In the genomic region with DNA sequence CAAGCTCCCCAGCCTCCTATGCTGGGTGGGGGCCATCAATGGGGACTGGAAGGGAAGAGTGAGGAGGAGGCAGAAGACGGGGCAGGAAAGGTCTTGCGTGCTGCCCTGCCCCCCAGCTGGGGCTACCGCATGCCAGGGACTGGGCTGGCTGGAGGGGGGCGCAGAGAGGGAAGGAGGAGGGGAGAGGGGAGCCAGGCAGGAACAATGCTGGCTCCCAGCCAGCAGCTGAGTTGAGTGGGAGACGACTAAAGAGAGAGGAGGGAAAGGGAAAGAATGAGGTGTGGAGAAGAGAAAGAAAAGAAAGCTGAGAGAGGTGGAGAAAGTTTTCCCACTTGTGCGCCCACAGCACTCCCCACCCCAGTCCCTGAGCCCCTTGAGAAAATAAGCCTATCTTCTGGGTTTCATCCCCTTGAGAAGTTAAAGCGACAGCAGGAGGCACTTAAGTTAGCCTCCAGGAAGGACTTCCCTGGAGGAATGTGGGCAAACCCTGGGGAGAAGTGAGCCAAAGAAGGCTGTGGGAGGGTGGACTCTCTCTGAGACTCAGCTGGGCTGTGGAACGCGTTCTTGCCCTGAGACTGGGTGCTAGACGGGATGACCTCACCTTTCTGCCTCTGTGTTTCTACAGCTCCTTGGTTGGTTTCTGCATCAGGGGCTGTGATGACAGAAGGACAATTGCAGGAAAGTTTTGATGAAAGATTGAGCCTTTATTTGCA, we compare ENCODE assay signal across 11 cellular contexts. TPM values are rescaled to one million over a fixed set of nuclear protein-coding genes. Genes with fewer than 3 reads are reported as not detected.
DNase-seq lines count a peak whose midpoint lies in the region; ATAC-seq and TF ChIP-seq lines count a peak whose summit lies in the region.
"Had no signal": no experiment of that assay in that cellular context is flagged by ENCODE, and none has a peak within 500 bp of the region (broad histone marks: within the 10 kb centered on the region; RNA-seq: fewer than 3 reads in every experiment).

No MANE protein-coding gene starts in this region.

- H3F3A ChIP-seq in smooth muscle cell (ENCODE audit: low read depth) = peaks cover 10% of the 10 kb centered on the region

- H3K27ac Mint-ChIP-seq in activated CD8-positive, alpha-beta memory T cell treated with anti-CD3 and anti-CD28 coated beads, Interleukin-2, amount 10 ng/mL, durations not matched to agents 7 days and 5 days = no peak overlapping the region
- H3K27ac Mint-ChIP-seq: activated naive CD4-positive, alpha-beta T cell treated with anti-CD3 and anti-CD28 coated beads, Interleukin-2, amount 50 U/mL, for 72 hours had no signal

- no peaks in the 10 kb centered on the region for H3K27me3 ChIP-seq in smooth muscle cell (ENCODE audit: low read depth)

- H3K4me1 Mint-ChIP-seq in activated CD8-positive, alpha-beta memory T cell treated with anti-CD3 and anti-CD28 coated beads, Interleukin-2, amount 10 ng/mL, durations not matched to agents 7 days and 5 days = peaks cover 22% of the 10 kb centered on the region

- peak overlapping the region; percentile 85 for H3K4me2 ChIP-seq in smooth muscle cell

- H3K27ac ChIP-seq in SK-N-MC (no peak overlapping the region), smooth muscle cell (ENCODE audit: low read depth) (no peak overlapping the region)
- H3K27ac ChIP-seq: gastroesophageal sphincter had no signal

- peaks cover 46% of the 10 kb centered on the region for H3K4me1 ChIP-seq in smooth muscle cell (ENCODE audit: low read depth)

- ATAC-seq in activated CD8-positive, alpha-beta memory T cell treated with anti-CD3 and anti-CD28 coated beads, Interleukin-2, amount 10 ng/mL, durations not matched to agents 7 days and 5 days = peak; percentile 3

- H2AFZ ChIP-seq in smooth muscle cell (ENCODE audit: low read depth) = peak overlapping the region; percentile 90

- no peaks in the 10 kb centered on the region for H3K9me3 Mint-ChIP-seq in activated CD8-positive, alpha-beta memory T cell treated with anti-CD3 and anti-CD28 coated beads, Interleukin-2, amount 10 ng/mL, durations not matched to agents 7 days and 5 days (ENCODE audit: low read depth)
- H3K9me3 Mint-ChIP-seq: activated naive CD4-positive, alpha-beta T cell treated with anti-CD3 and anti-CD28 coated beads, Interleukin-2, amount 50 U/mL, for 72 hours; naive B cell had no signal

- H4K20me1 ChIP-seq in smooth muscle cell (ENCODE audit: low read depth) = no peaks in the 10 kb centered on the region

- H3K9ac ChIP-seq in SK-N-MC (ENCODE audit: insufficient read length) (no peak overlapping the region), smooth muscle cell (ENCODE audit: low read depth) (no peak overlapping the region)

- H3K4me3 Mint-ChIP-seq in activated CD8-positive, alpha-beta memory T cell treated with anti-CD3 and anti-CD28 coated beads, Interleukin-2, amount 10 ng/mL, durations not matched to agents 7 days and 5 days = no peak overlapping the region

- no peaks in the 10 kb centered on the region for H3K36me3 Mint-ChIP-seq in activated CD8-positive, alpha-beta memory T cell treated with anti-CD3 and anti-CD28 coated beads, Interleukin-2, amount 10 ng/mL, durations not matched to agents 7 days and 5 days
- H3K36me3 Mint-ChIP-seq: activated naive CD4-positive, alpha-beta T cell treated with anti-CD3 and anti-CD28 coated beads, Interleukin-2, amount 50 U/mL, for 72 hours had no signal

- WGBS in smooth muscle cell (ENCODE audit: low lambda C conversion rate) = 33% methylated on average over 9 of the region's 10 CpGs

- H3K4me3 ChIP-seq in SK-N-MC (peak overlapping the region; percentile 71), smooth muscle cell (peak overlapping the region; percentile 43)

- TF ChIP-seq CTCF in smooth muscle cell (IDR thresholded peaks at IDR 0.05; ENCODE audit: borderline replicate concordance, insufficient read depth, poor library complexity, severe bottlenecking) = no peak

- H3K79me2 ChIP-seq in smooth muscle cell (ENCODE audit: low read depth) = no peaks in the 10 kb centered on the region

- DNase-seq in activated CD8-positive, alpha-beta memory T cell treated with anti-CD3 and anti-CD28 coated beads, Interleukin-2, amount 10 ng/mL, durations not matched to agents 7 days and 5 days = no peak
- DNase-seq in activated CD8-positive, alpha-beta memory T cell treated with anti-CD3 and anti-CD28 coated beads, Interleukin-2, amount 50 U/mL, for 4 hours = no peak
- DNase-seq in SK-N-MC (ENCODE audit: low read depth, low spot score) = no peak
- DNase-seq in glomerular visceral epithelial cell (ENCODE audit: extremely low spot score) = peak; percentile 34
- no peak for DNase-seq in smooth muscle cell (lab: John Stamatoyannopoulos, UW; ENCODE audit: unreplicated experiment)
- no peak for DNase-seq in stimulated activated CD8-positive, alpha-beta memory T cell treated with anti-CD3 and anti-CD28 coated beads, Interleukin-4, amount 100 ng/mL, for 48 hours
- no peak for DNase-seq in ureter (ENCODE audit: low spot score)
- DNase-seq in cortex of kidney (lab: John Stamatoyannopoulos, UW) = no peak

- H3K27me3 Mint-ChIP-seq in activated CD8-positive, alpha-beta memory T cell treated with anti-CD3 and anti-CD28 coated beads, Interleukin-2, amount 10 ng/mL, durations not matched to agents 7 days and 5 days = peaks cover 59% of the 10 kb centered on the region

- CTCF ChIA-PET in activated CD8-positive, alpha-beta memory T cell treated with anti-CD3 and anti-CD28 coated beads, Interleukin-2, amount 10 ng/mL, durations not matched to agents 7 days and 5 days (lab: Charles Lee) = interaction anchor here (0.6 to 13.4 kb wide), 51 partner anchors 13 to 305 kb away, joined by 3 to 286 read pairs (median 7); a partner anchor contains a TSS

- H3K9me3 ChIP-seq in SK-N-MC (ENCODE audit: low read depth, low read length) = no peaks in the 10 kb centered on the region
- no peaks in the 10 kb centered on the region for H3K9me3 ChIP-seq in smooth muscle cell (replicated peaks; ENCODE audit: low read depth)
- H3K9me3 ChIP-seq: gastroesophageal sphincter had no signal

- H3K36me3 ChIP-seq in SK-N-MC (ENCODE audit: insufficient read depth, low read length) (no peaks in the 10 kb centered on the region), smooth muscle cell (ENCODE audit: low read depth) (no peaks in the 10 kb centered on the region)
- H3K36me3 ChIP-seq: gastroesophageal sphincter had no signal

RNA-seq across cellular contexts. Expression of a gene that starts 12.9 kb away (rescaled TPM):
- not detected for total RNA-seq in activated CD8-positive, alpha-beta memory T cell treated with anti-CD3 and anti-CD28 coated beads, Interleukin-2, amount 10 ng/mL, durations not matched to agents 7 days and 5 days
- 27.1 and 28.5 TPM in 2 replicates for total RNA-seq in smooth muscle cell
- polyA plus RNA-seq in smooth muscle cell = 11.3 and 23.3 TPM in 2 replicates
- total RNA-seq in ureter = 42.4 TPM
- total RNA-seq: activated naive CD4-positive, alpha-beta T cell treated with anti-CD3 and anti-CD28 coated beads, Interleukin-2, amount 50 U/mL, for 72 hours had no signal

RNA-seq across cellular contexts. Expression of a gene that starts 15.3 kb away (rescaled TPM):
- 1 to 10 TPM; 1.4 to 1.9 TPM for total RNA-seq in activated CD8-positive, alpha-beta memory T cell treated with anti-CD3 and anti-CD28 coated beads, Interleukin-2, amount 10 ng/mL, durations not matched to agents 7 days and 5 days
- total RNA-seq in smooth muscle cell (69.4 and 86.6 TPM in 2 replicates), ureter (229 TPM)
- polyA plus RNA-seq in smooth muscle cell = 145 and 277 TPM in 2 replicates

RNA-seq across cellular contexts. Expression of a gene that starts 38.2 kb away (rescaled TPM):
- total RNA-seq in activated CD8-positive, alpha-beta memory T cell treated with anti-CD3 and anti-CD28 coated beads, Interleukin-2, amount 10 ng/mL, durations not matched to agents 7 days and 5 days = 10 to 100 TPM; 44.0 to 49.6 TPM
- total RNA-seq in smooth muscle cell (5.4 and 11.0 TPM in 2 replicates), ureter (49.5 TPM)
- polyA plus RNA-seq in smooth muscle cell = 17.5 and 21.7 TPM in 2 replicates

RNA-seq across cellular contexts. Expression of a gene that starts 38.5 kb away (rescaled TPM):
- 10 to 100 TPM; 56.0 to 70.3 TPM for total RNA-seq in activated CD8-positive, alpha-beta memory T cell treated with anti-CD3 and anti-CD28 coated beads, Interleukin-2, amount 10 ng/mL, durations not matched to agents 7 days and 5 days
- total RNA-seq in smooth muscle cell = 13.8 and 20.3 TPM in 2 replicates
- polyA plus RNA-seq in smooth muscle cell = 17.4 and 19.2 TPM in 2 replicates
- 42.7 TPM for total RNA-seq in ureter

RNA-seq across cellular contexts. Expression of a gene that starts 48.2 kb away (rescaled TPM):
- under 1 TPM in 1 of 2 experiments, not detected in 1; 0.07 TPM for total RNA-seq in activated CD8-positive, alpha-beta memory T cell treated with anti-CD3 and anti-CD28 coated beads, Interleukin-2, amount 10 ng/mL, durations not matched to agents 7 days and 5 days
- total RNA-seq in smooth muscle cell (not detected in 2 replicates), ureter (1.1 TPM)
- 0.79 TPM in 1 of 2 replicates, not detected in the other for polyA plus RNA-seq in smooth muscle cell
- total RNA-seq: activated naive CD4-positive, alpha-beta T cell treated with anti-CD3 and anti-CD28 coated beads, Interleukin-2, amount 50 U/mL, for 72 hours had no signal

Comparison
In these comparisons a context has a peak if more than half of its experiments do, and no peak if none do; other contexts are left out.
1. RNA of a gene that starts 12.9 kb away (total RNA-seq): 42.4 TPM in ureter (single experiment) and 27.1 to 28.5 TPM in smooth muscle cell; not detected in activated CD8-positive, alpha-beta memory T cell treated with anti-CD3 and anti-CD28 coated beads, Interleukin-2, amount 10 ng/mL, durations not matched to agents 7 days and 5 days; every median in the first group is over 10 times any median in the second.
2. RNA of a gene that starts 15.3 kb away (total RNA-seq): 229 TPM in ureter (single experiment) and 69.4 to 86.6 TPM in smooth muscle cell; 1.4 to 1.9 TPM in activated CD8-positive, alpha-beta memory T cell treated with anti-CD3 and anti-CD28 coated beads, Interleukin-2, amount 10 ng/mL, durations not matched to agents 7 days and 5 days; every median in the first group is over 10 times any median in the second.